ENCODE assay signal across 21 cellular contexts in genomic region chr4:113962719-113963274, GRCh38. TPM values are rescaled to one million over a fixed set of nuclear protein-coding genes. Genes with fewer than 3 reads are reported as not detected.
"Had no signal": no experiment of that assay in that cellular context is flagged by ENCODE, and none has a peak within 500 bp of the region (broad histone marks: within the 10 kb centered on the region; RNA-seq: fewer than 3 reads in every experiment).

No MANE protein-coding gene starts in this region.

- H3K27me3 Mint-ChIP-seq: activated naive CD4-positive, alpha-beta T cell treated with anti-CD3 and anti-CD28 coated beads, Interleukin-2, amount 50 U/mL, for 24 hours; T-cell had no signal

- ATAC-seq: activated CD8-positive, alpha-beta T cell treated with anti-CD3 and anti-CD28 coated beads, Interleukin-2, amount 10 ng/mL, durations not matched to agents 7 days and 5 days; body of pancreas; natural killer cell treated with Interleukin-12 subunit alpha and Interleukin-12 subunit beta and Interleukin-15 and Interleukin-18, amount 100 ng/mL, for 72 hours; stimulated activated memory B cell treated with anti-CD40 and anti-IgM and Interleukin-4, amounts not matched to agents 10 μg/mL and 1 μg/mL and 100 μg/mL, for 72 hours; T-cell had no signal

- H3K9me3 ChIP-seq: adrenal gland, body of pancreas, tibial artery had no signal

- FAIRE-seq: kidney, urothelium cell line had no signal

- H3K4me3 ChIP-seq: adrenal gland, body of pancreas, tibial artery had no signal

- H3K36me3 ChIP-seq: adrenal gland, tibial artery had no signal

- H3K4me1 Mint-ChIP-seq: activated naive CD4-positive, alpha-beta T cell treated with anti-CD3 and anti-CD28 coated beads, Interleukin-2, amount 50 U/mL, for 24 hours; stimulated activated memory B cell treated with anti-CD40 and anti-IgM and Interleukin-4, amounts not matched to agents 10 μg/mL and 1 μg/mL and 100 μg/mL, for 72 hours had no signal

- H3K27me3 ChIP-seq: adrenal gland, body of pancreas, tibial artery had no signal

- H3K4me3 Mint-ChIP-seq: activated CD8-positive, alpha-beta T cell treated with anti-CD3 and anti-CD28 coated beads, Interleukin-2, amount 10 ng/mL, durations not matched to agents 7 days and 5 days; activated naive CD4-positive, alpha-beta T cell treated with anti-CD3 and anti-CD28 coated beads, Interleukin-2, amount 50 U/mL, for 24 hours; natural killer cell treated with Interleukin-12 subunit alpha and Interleukin-12 subunit beta and Interleukin-15 and Interleukin-18, amount 100 ng/mL, for 72 hours; stimulated activated memory B cell treated with anti-CD40 and anti-IgM and Interleukin-4, amounts not matched to agents 10 μg/mL and 1 μg/mL and 100 μg/mL, for 72 hours; T-cell had no signal

- DNase-seq: activated CD4-positive, CD25-positive, alpha-beta regulatory T cell treated with anti-CD3 and anti-CD28 coated beads, Interleukin-2, amount 50 U/mL, for 72 hours; activated CD8-positive, alpha-beta memory T cell treated with anti-CD3 and anti-CD28 coated beads, Interleukin-2, amount 50 U/mL, for 4 hours; activated CD8-positive, alpha-beta T cell treated with anti-CD3 and anti-CD28 coated beads, Interleukin-2, amount 10 ng/mL, durations not matched to agents 7 days and 5 days; activated effector memory CD4-positive, alpha-beta T cell treated with anti-CD3 and anti-CD28 coated beads, Interleukin-2, amount 50 U/mL, for 16 hours; activated T-cell treated with anti-CD3 and anti-CD28 coated beads, Interleukin-2, amount 50 U/mL, for 48 hours; adrenal gland; body of pancreas; central memory CD4-positive, alpha-beta T cell; cortex of kidney; effector CD4-positive, alpha-beta T cell; kidney; mesendoderm; posterior cingulate gyrus; retina; T-cell; T-helper 9 cell; tibial artery had no signal

- H3K27ac Mint-ChIP-seq: activated CD8-positive, alpha-beta T cell treated with anti-CD3 and anti-CD28 coated beads, Interleukin-2, amount 10 ng/mL, durations not matched to agents 7 days and 5 days; activated naive CD4-positive, alpha-beta T cell treated with anti-CD3 and anti-CD28 coated beads, Interleukin-2, amount 50 U/mL, for 24 hours; natural killer cell treated with Interleukin-12 subunit alpha and Interleukin-12 subunit beta and Interleukin-15 and Interleukin-18, amount 100 ng/mL, for 72 hours; stimulated activated memory B cell treated with anti-CD40 and anti-IgM and Interleukin-4, amounts not matched to agents 10 μg/mL and 1 μg/mL and 100 μg/mL, for 72 hours; T-cell had no signal

- H3K36me3 Mint-ChIP-seq: stimulated activated memory B cell treated with anti-CD40 and anti-IgM and Interleukin-4, amounts not matched to agents 10 μg/mL and 1 μg/mL and 100 μg/mL, for 72 hours; T-cell had no signal

- H3K27ac ChIP-seq: adrenal gland, body of pancreas had no signal

RNA-seq across cellular contexts. Expression of gene ARSJ, which starts 16.6 kb away (rescaled TPM):
- total RNA-seq: activated CD8-positive, alpha-beta T cell treated with anti-CD3 and anti-CD28 coated beads, Interleukin-2, amount 10 ng/mL, durations not matched to agents 7 days and 5 days had no signal
